In the genomic region with DNA sequence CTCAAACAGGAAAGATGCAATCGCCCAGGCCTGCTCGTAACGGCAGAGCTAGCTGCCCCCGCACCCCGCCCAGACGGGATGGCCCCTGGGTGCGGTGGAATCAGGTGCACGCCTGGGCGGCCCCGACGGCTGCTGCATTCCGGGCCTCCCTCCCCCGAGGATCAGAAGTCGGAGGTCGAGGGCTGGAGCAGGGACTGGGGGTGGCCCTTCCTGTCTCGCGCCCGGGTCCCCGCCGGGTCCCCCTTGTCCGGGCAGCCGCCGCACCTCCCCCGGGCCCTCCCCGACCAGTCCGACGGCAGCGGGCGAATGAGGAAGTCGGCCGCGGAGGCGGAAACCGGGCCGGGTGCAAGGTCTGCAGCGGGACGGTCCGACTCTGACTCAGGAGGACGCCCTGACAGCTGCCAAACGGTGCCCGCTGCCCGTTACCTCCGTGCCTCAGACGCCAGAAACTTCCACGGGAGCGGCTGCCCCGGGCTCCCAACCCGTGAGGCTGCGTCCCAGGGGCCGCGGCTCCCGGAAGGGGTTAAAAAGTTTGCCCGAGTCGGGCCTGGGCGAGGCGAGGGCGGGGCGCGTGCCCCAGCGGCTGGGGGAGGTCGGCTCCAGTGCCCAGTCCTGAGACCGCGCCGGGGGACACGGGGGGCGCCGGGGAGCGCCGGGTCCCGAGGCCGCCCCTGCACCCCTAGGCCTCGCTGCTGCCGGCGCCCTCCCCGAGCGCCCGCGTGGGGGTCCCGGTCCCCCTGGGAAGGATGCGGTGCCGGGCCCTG, we compare ENCODE assay signal across 8 cellular contexts. TPM values are rescaled to one million over a fixed set of nuclear protein-coding genes. Genes with fewer than 3 reads are reported as not detected.
DNase-seq lines count a peak whose midpoint lies in the region; ATAC-seq and TF ChIP-seq lines count a peak whose summit lies in the region.

No MANE protein-coding gene starts in this region.

- H3K27ac ChIP-seq in PC-9 (peak overlapping the region; percentile 79), brain microvascular endothelial cell (peak overlapping the region; percentile 75)

- POLR2A ChIA-PET in PC-9 (lab: Charles Lee; ENCODE audit: unreplicated experiment) = interaction anchor here (0.6 to 1.4 kb wide), 11 partner anchors 15 to 999 kb away, joined by 3 to 14 read pairs (median 6); no protein-coding TSS in a partner anchor

- peaks cover 62% of the 10 kb centered on the region for H3K79me2 ChIP-seq in PC-9 (ENCODE audit: low read depth)

- H3K27me3 ChIP-seq in PC-9 (ENCODE audit: insufficient read depth, low read depth) (no peaks in the 10 kb centered on the region), brain microvascular endothelial cell (replicated peaks) (no peaks in the 10 kb centered on the region)

- H3K9me3 ChIP-seq in PC-9 (ENCODE audit: insufficient read depth, low read depth) = no peaks in the 10 kb centered on the region

- peaks cover 41% of the 10 kb centered on the region for H3K4me1 ChIP-seq in PC-9 (replicated peaks; ENCODE audit: insufficient read depth)

- peaks cover 42% of the 10 kb centered on the region for H4K20me1 ChIP-seq in PC-9 (ENCODE audit: insufficient read depth)

- CTCF ChIA-PET in PC-9 (lab: Charles Lee) = no interaction called here

- TF ChIP-seq CTCF in GM13977 (IDR thresholded peaks at IDR 0.05; ENCODE audit: extremely low read depth, insufficient read depth, missing control alignments) (no peak), PC-9 (conservative IDR thresholded peaks at IDR 0.05) (no peak), brain microvascular endothelial cell (IDR thresholded peaks at IDR 0.05; ENCODE audit: low read depth, low read length, missing control alignments) (no peak)

- peak overlapping the region; percentile 91 for H3K4me2 ChIP-seq in PC-9

- BruUV-seq in PC-9 (replicated peaks; lab: Mats Ljungman, UMichigan) = no TSS peak

- intact Hi-C loops in PC-9 (cut with micrococcal nuclease; ENCODE audit: unreplicated experiment) = loop anchor here (1.0 kb wide), 3 partner anchors 17 to 86 kb away; no protein-coding TSS in a partner anchor

- in situ Hi-C loops in GM13977 (cut with MboI; ENCODE audit: low pct_unique_long_range_greater_than_20kb, low sequenced_read_pairs, unreplicated experiment) (no loop called here), brain microvascular endothelial cell (cut with HindIII; ENCODE audit: low pct_ligation_motif_present, low sequenced_read_pairs) (no loop called here)

- peaks cover 57% of the 10 kb centered on the region for H3F3A ChIP-seq in PC-9 (ENCODE audit: insufficient read depth, low read depth)

- H3K36me3 ChIP-seq in PC-9 (ENCODE audit: low read depth) (peaks cover 14% of the 10 kb centered on the region), brain microvascular endothelial cell (replicated peaks) (peaks cover 51% of the 10 kb centered on the region)

- H2AFZ ChIP-seq in PC-9 = no peak overlapping the region

- DNase-seq in GM13977 (ENCODE audit: low spot score) (peak; percentile 64), PC-9 (peak in 1 of 2 experiments; percentile 50), brain microvascular endothelial cell (no peak), kidney tubule cell (ENCODE audit: low spot score) (peak; percentile 52), COLO829 (ENCODE audit: low spot score) (no peak), NCI-H2227 treated with DMSO at 0.1 percent for 48 hours (lab: John Stamatoyannopoulos, UW) (no peak)
- DNase-seq in stimulated activated CD4-positive, alpha-beta T cell treated with anti-CD3 and anti-CD28 coated beads, Interleukin-2, amount 100 ng/mL, for 4 hours (ENCODE audit: low read depth) = peak; percentile 38

- no peaks in the 10 kb centered on the region for H3K9me2 ChIP-seq in PC-9 (ENCODE audit: insufficient read depth)

- peak; percentile 6 for ATAC-seq in HG02623 (IDR thresholded peaks at IDR 0.05; ENCODE audit: unreplicated experiment)

- H3K4me3 ChIP-seq in PC-9 = peak overlapping the region; percentile 96
- peak overlapping the region; percentile 95 for H3K4me3 ChIP-seq in brain microvascular endothelial cell (ENCODE audit: low read depth, low read length)

RNA-seq across cellular contexts. Expression of gene MYH9, which starts 0.7 kb away (rescaled TPM):
- 758 and 776 TPM in 2 replicates for total RNA-seq in PC-9 (2021)

Comparison
In these comparisons a context has a peak if more than half of its experiments do, and no peak if none do; other contexts are left out.
1. DNase-seq: peak in GM13977 (single experiment), kidney tubule cell (single experiment) and stimulated activated CD4-positive, alpha-beta T cell treated with anti-CD3 and anti-CD28 coated beads, Interleukin-2, amount 100 ng/mL, for 4 hours (single experiment); none in brain microvascular endothelial cell (single experiment), COLO829 (single experiment) and NCI-H2227 treated with DMSO at 0.1 percent for 48 hours (single experiment).